ENCODE assay signal across 8 cellular contexts in genomic region chr3:129603561-129603942, GRCh38. TPM values are rescaled to one million over a fixed set of nuclear protein-coding genes. Genes with fewer than 3 reads are reported as not detected.
DNase-seq lines count a peak whose midpoint lies in the region; ATAC-seq and TF ChIP-seq lines count a peak whose summit lies in the region.

No MANE protein-coding gene starts in this region.

- peaks cover 3% of the 10 kb centered on the region for H3K27me3 Mint-ChIP-seq in dendritic cell treated with granulocyte-macrophage colony-stimulating factor and Interleukin-4, amounts not matched to agents 40 ng/mL and 50 ng/mL, for 4 days

- peak overlapping the region; percentile 99 for H3K27ac Mint-ChIP-seq in dendritic cell treated with granulocyte-macrophage colony-stimulating factor and Interleukin-4, amounts not matched to agents 40 ng/mL and 50 ng/mL, for 4 days

- intact Hi-C loops in heart left ventricle (cut with DNase I), result loop anchor here in 7 of 10 donors (5.0 kb wide), 2 partner anchors 41 to 111 kb away; no protein-coding TSS in a partner anchor
- intact Hi-C loops in Right ventricle myocardium inferior (cut with DNase I), result no loop called here
- intact Hi-C loops in dendritic cell treated with granulocyte-macrophage colony-stimulating factor and Interleukin-4, amounts not matched to agents 40 ng/mL and 50 ng/mL, for 4 days (cut with micrococcal nuclease), result no loop called here

- 45 to 55% (median 48%) methylated on average over 6 to 7 of the region's 7 CpGs for WGBS in heart left ventricle, 4 donors
- 63% methylated on average over 7 of the region's 7 CpGs for WGBS in urinary bladder

- peaks cover 0 to 12% (median 3%) of the 10 kb centered on the region in 9 donors for H3K27me3 ChIP-seq in heart left ventricle
- peaks cover 0 to 6% of the 10 kb centered on the region in 2 donors for H3K27me3 ChIP-seq in muscle layer of colon (ENCODE audit: control insufficient read depth in 1 of 2, insufficient read depth in 2 of 2, low read length in 2 of 2)

- peaks cover 82% of the 10 kb centered on the region for H3K4me1 Mint-ChIP-seq in dendritic cell treated with granulocyte-macrophage colony-stimulating factor and Interleukin-4, amounts not matched to agents 40 ng/mL and 50 ng/mL, for 4 days (ENCODE audit: low read depth)

- H3K4me1 ChIP-seq in heart left ventricle (peaks cover 5 to 88% (median 67%) of the 10 kb centered on the region in 12 donors), muscle layer of colon (ENCODE audit: insufficient read depth, low read length) (peaks cover 54% of the 10 kb centered on the region), urinary bladder (ENCODE audit: insufficient read depth) (no peaks in the 10 kb centered on the region)

- H3K4me3 ChIP-seq in heart left ventricle (peak overlapping the region; percentile 61 to 99 (median 82)), muscle layer of colon (ENCODE audit: low read depth in 1 of 2, low read length in 2 of 2) (peak overlapping the region in 1 of 2 donors; percentile 63), urinary bladder (ENCODE audit: low read depth, low read length) (peak overlapping the region; percentile 74)

- DNase-seq in heart left ventricle, result peak in 1 of 5 donors; percentile 57
- DNase-seq in Right ventricle myocardium inferior (ENCODE audit: missing footprints), result no peak
- no peak for DNase-seq in GM19238 (ENCODE audit: insufficient read length, low spot score)
- DNase-seq in stimulated activated CD4-positive, alpha-beta T cell treated with anti-CD3 and anti-CD28 coated beads, Interleukin-2, amount 100 ng/mL, for 48 hours, result no peak

- peaks cover 70% of the 10 kb centered on the region for H3K36me3 Mint-ChIP-seq in dendritic cell treated with granulocyte-macrophage colony-stimulating factor and Interleukin-4, amounts not matched to agents 40 ng/mL and 50 ng/mL, for 4 days (ENCODE audit: low read depth)

- TF ChIP-seq POLR2A in heart left ventricle (IDR thresholded peaks at IDR 0.05), result no peak

- H3K27ac ChIP-seq in heart left ventricle (peak overlapping the region; percentile 41 to 97 (median 92)), muscle layer of colon (ENCODE audit: low read depth, low read length) (no peak overlapping the region), urinary bladder (ENCODE audit: low read depth) (peak overlapping the region; percentile 41)

- peak in 1 of 4 donors; percentile 10 for ATAC-seq in heart left ventricle
- ATAC-seq in Right ventricle myocardium inferior, result no peak
- ATAC-seq in GM19023 (IDR thresholded peaks at IDR 0.05; ENCODE audit: unreplicated experiment), result no peak

- H3K9ac ChIP-seq in muscle layer of colon (ENCODE audit: low read length), result peak overlapping the region; percentile 20

- TF ChIP-seq CTCF in heart left ventricle (IDR thresholded peaks at IDR 0.05), result no peak

- H3K36me3 ChIP-seq in heart left ventricle (peaks cover 0 to 14% (median 0%) of the 10 kb centered on the region in 9 donors), muscle layer of colon (ENCODE audit: insufficient read depth, low read length) (no peaks in the 10 kb centered on the region), urinary bladder (ENCODE audit: insufficient read depth) (no peaks in the 10 kb centered on the region)

- H3K4me3 Mint-ChIP-seq in dendritic cell treated with granulocyte-macrophage colony-stimulating factor and Interleukin-4, amounts not matched to agents 40 ng/mL and 50 ng/mL, for 4 days, result peak overlapping the region; percentile 92

- H3K9me3 ChIP-seq in heart left ventricle (no peaks in the 10 kb centered on the region), muscle layer of colon (ENCODE audit: low read length) (no peaks in the 10 kb centered on the region)

- no peaks in the 10 kb centered on the region for H3K9me3 Mint-ChIP-seq in dendritic cell treated with granulocyte-macrophage colony-stimulating factor and Interleukin-4, amounts not matched to agents 40 ng/mL and 50 ng/mL, for 4 days

RNA-seq across cellular contexts. Expression of gene PLXND1, which starts 2.9 kb away (rescaled TPM):
- 100 to 1,000 TPM in 2 of 9 donors, 10 to 100 TPM in 7; 40.8 to 218 (median 64.9) TPM for total RNA-seq in heart left ventricle
- 10 to 100 TPM; 66.4 to 67.3 TPM for polyA plus RNA-seq in heart left ventricle
- total RNA-seq in Right ventricle myocardium inferior, result 66.3 TPM
- 126 TPM for total RNA-seq in urinary bladder
- 70.3 TPM for polyA plus RNA-seq in urinary bladder

Comparison
In these comparisons a context has a peak if more than half of its experiments do, and no peak if none do; other contexts are left out.
1. intact Hi-C loops: an anchor here in heart left ventricle (5.0 kb wide); none called in Right ventricle myocardium inferior and dendritic cell treated with granulocyte-macrophage colony-stimulating factor and Interleukin-4, amounts not matched to agents 40 ng/mL and 50 ng/mL, for 4 days.